Comparison of ENCODE assay signal across 1 cellular context in genomic region chr14:77314539-77314938, GRCh38.
TF ChIP-seq lines count a peak whose summit lies in the region.

No MANE protein-coding gene starts in this region.

TF ChIP-seq in GM23338, 12 proteins besides CTCF, POLR2A, EP300 and RAD21:
- TF ChIP-seq CREB1 (CRISPR knock-in tag; IDR thresholded peaks at IDR 0.05; ENCODE audit: low read depth) (no peak), JUNB (IDR thresholded peaks at IDR 0.05; ENCODE audit: unreplicated experiment) (no peak), ZNF331 (CRISPR knock-in tag; IDR thresholded peaks at IDR 0.05; ENCODE audit: low read depth) (no peak), EZH2phosphoT487 (IDR thresholded peaks at IDR 0.05; ENCODE audit: unreplicated experiment) (no peak), REST (IDR thresholded peaks at IDR 0.05; ENCODE audit: unreplicated experiment) (no peak), NANOG (IDR thresholded peaks at IDR 0.05; ENCODE audit: borderline replicate concordance) (no peak), POLR2AphosphoS5 (IDR thresholded peaks at IDR 0.05; ENCODE audit: low read depth) (no peak), EZH2 (IDR thresholded peaks at IDR 0.05; ENCODE audit: low read depth, unreplicated experiment) (no peak), ZNF114 (CRISPR knock-in tag; IDR thresholded peaks at IDR 0.05) (no peak), STAT1 (IDR thresholded peaks at IDR 0.05; ENCODE audit: unreplicated experiment) (no peak)
- TF ChIP-seq, protein P1, sequence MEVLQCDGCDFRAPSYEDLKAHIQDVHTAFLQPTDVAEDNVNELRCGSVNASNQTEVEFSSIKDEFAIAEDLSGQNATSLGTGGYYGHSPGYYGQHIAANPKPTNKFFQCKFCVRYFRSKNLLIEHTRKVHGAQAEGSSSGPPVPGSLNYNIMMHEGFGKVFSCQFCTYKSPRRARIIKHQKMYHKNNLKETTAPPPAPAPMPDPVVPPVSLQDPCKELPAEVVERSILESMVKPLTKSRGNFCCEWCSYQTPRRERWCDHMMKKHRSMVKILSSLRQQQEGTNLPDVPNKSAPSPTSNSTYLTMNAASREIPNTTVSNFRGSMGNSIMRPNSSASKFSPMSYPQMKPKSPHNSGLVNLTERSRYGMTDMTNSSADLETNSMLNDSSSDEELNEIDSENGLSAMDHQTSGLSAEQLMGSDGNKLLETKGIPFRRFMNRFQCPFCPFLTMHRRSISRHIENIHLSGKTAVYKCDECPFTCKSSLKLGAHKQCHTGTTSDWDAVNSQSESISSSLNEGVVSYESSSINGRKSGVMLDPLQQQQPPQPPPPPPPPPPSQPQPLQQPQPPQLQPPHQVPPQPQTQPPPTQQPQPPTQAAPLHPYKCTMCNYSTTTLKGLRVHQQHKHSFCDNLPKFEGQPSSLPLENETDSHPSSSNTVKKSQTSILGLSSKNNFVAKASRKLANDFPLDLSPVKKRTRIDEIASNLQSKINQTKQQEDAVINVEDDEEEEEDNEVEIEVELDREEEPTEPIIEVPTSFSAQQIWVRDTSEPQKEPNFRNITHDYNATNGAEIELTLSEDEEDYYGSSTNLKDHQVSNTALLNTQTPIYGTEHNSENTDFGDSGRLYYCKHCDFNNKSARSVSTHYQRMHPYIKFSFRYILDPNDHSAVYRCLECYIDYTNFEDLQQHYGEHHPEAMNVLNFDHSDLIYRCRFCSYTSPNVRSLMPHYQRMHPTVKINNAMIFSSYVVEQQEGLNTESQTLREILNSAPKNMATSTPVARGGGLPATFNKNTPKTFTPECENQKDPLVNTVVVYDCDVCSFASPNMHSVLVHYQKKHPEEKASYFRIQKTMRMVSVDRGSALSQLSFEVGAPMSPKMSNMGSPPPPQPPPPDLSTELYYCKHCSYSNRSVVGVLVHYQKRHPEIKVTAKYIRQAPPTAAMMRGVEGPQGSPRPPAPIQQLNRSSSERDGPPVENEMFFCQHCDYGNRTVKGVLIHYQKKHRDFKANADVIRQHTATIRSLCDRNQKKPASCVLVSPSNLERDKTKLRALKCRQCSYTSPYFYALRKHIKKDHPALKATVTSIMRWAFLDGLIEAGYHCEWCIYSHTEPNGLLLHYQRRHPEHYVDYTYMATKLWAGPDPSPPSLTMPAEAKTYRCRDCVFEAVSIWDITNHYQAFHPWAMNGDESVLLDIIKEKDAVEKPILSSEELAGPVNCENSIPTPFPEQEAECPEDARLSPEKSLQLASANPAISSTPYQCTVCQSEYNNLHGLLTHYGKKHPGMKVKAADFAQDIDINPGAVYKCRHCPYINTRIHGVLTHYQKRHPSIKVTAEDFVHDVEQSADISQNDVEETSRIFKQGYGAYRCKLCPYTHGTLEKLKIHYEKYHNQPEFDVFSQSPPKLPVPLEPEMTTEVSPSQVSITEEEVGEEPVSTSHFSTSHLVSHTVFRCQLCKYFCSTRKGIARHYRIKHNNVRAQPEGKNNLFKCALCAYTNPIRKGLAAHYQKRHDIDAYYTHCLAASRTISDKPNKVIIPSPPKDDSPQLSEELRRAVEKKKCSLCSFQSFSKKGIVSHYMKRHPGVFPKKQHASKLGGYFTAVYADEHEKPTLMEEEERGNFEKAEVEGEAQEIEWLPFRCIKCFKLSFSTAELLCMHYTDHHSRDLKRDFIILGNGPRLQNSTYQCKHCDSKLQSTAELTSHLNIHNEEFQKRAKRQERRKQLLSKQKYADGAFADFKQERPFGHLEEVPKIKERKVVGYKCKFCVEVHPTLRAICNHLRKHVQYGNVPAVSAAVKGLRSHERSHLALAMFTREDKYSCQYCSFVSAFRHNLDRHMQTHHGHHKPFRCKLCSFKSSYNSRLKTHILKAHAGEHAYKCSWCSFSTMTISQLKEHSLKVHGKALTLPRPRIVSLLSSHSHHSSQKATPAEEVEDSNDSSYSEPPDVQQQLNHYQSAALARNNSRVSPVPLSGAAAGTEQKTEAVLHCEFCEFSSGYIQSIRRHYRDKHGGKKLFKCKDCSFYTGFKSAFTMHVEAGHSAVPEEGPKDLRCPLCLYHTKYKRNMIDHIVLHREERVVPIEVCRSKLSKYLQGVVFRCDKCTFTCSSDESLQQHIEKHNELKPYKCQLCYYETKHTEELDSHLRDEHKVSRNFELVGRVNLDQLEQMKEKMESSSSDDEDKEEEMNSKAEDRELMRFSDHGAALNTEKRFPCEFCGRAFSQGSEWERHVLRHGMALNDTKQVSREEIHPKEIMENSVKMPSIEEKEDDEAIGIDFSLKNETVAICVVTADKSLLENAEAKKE (CRISPR knock-in tag; IDR thresholded peaks at IDR 0.05), result no peak
- TF ChIP-seq, protein P2, sequence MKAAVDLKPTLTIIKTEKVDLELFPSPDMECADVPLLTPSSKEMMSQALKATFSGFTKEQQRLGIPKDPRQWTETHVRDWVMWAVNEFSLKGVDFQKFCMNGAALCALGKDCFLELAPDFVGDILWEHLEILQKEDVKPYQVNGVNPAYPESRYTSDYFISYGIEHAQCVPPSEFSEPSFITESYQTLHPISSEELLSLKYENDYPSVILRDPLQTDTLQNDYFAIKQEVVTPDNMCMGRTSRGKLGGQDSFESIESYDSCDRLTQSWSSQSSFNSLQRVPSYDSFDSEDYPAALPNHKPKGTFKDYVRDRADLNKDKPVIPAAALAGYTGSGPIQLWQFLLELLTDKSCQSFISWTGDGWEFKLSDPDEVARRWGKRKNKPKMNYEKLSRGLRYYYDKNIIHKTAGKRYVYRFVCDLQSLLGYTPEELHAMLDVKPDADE (IDR thresholded peaks at IDR 0.05), result no peak
TF ChIP-seq in GM23338: peak in this region for 0.
